ENCODE assay signal across 19 cellular contexts in the genomic region with DNA sequence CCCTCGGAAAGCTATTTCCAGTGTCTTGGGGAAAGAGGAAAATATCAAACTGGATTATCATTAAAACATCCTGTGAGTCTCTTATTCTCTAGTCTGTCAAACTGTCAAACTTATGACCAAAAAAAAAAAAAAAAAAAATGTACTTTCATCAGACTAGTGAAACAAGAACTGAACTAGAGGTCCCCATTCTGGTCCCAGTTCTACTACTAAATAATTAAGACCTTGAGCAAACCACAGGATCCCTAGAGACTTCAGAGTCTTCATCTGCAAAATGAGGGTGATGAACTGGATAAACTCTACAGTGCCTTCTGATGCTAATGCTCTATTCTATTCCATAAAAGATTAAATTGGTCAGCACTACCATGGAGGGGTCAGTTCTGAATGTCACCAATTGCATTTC.
"Had no signal": no experiment of that assay in that cellular context is flagged by ENCODE, and none has a peak within 500 bp of the region (broad histone marks: within the 10 kb centered on the region; RNA-seq: fewer than 3 reads in every experiment).

No MANE protein-coding gene starts in this region.

- H3K9me3 ChIP-seq: ascending aorta, prostate gland, right atrium auricular region, spleen, thyroid gland had no signal

- H3K36me3 Mint-ChIP-seq: activated naive CD4-positive, alpha-beta T cell treated with anti-CD3 and anti-CD28 coated beads, Interleukin-2, amount 50 U/mL, for 72 hours; natural killer cell had no signal

- H3K9me3 Mint-ChIP-seq: activated CD4-positive, alpha-beta T cell treated with anti-CD3 and anti-CD28 coated beads, Interleukin-2, amount 10 ng/mL, durations not matched to agents 7 days and 5 days; activated naive CD4-positive, alpha-beta T cell treated with anti-CD3 and anti-CD28 coated beads, Interleukin-2, amount 50 U/mL, for 72 hours; natural killer cell had no signal

- H3K27me3 Mint-ChIP-seq: activated CD4-positive, alpha-beta T cell treated with anti-CD3 and anti-CD28 coated beads, Interleukin-2, amount 10 ng/mL, durations not matched to agents 7 days and 5 days had no signal

- H3K27ac ChIP-seq: ascending aorta, brain microvascular endothelial cell, prostate gland, right atrium auricular region, spleen, thyroid gland had no signal

- H3K36me3 ChIP-seq: brain microvascular endothelial cell, prostate gland, right atrium auricular region, thyroid gland had no signal

- H3K4me1 ChIP-seq: ascending aorta, prostate gland, right atrium auricular region, thyroid gland had no signal

- H3K4me3 Mint-ChIP-seq: activated CD4-positive, alpha-beta T cell treated with anti-CD3 and anti-CD28 coated beads, Interleukin-2, amount 10 ng/mL, durations not matched to agents 7 days and 5 days; activated CD8-positive, alpha-beta T cell treated with anti-CD3 and anti-CD28 coated beads, Interleukin-2, amount 10 ng/mL, durations not matched to agents 7 days and 5 days; natural killer cell had no signal

- H3K4me1 Mint-ChIP-seq: activated CD4-positive, alpha-beta T cell treated with anti-CD3 and anti-CD28 coated beads, Interleukin-2, amount 10 ng/mL, durations not matched to agents 7 days and 5 days had no signal

- H3K27ac Mint-ChIP-seq: activated CD4-positive, alpha-beta T cell treated with anti-CD3 and anti-CD28 coated beads, Interleukin-2, amount 10 ng/mL, durations not matched to agents 7 days and 5 days; activated CD8-positive, alpha-beta T cell treated with anti-CD3 and anti-CD28 coated beads, Interleukin-2, amount 10 ng/mL, durations not matched to agents 7 days and 5 days; activated naive CD4-positive, alpha-beta T cell treated with anti-CD3 and anti-CD28 coated beads, Interleukin-2, amount 50 U/mL, for 72 hours; natural killer cell had no signal

- ATAC-seq: activated CD8-positive, alpha-beta T cell treated with anti-CD3 and anti-CD28 coated beads, Interleukin-2, amount 10 ng/mL, durations not matched to agents 7 days and 5 days; activated naive CD4-positive, alpha-beta T cell treated with anti-CD3 and anti-CD28 coated beads, Interleukin-2, amount 50 U/mL, for 72 hours; left ventricle myocardium superior; natural killer cell; stimulated activated naive CD8-positive, alpha-beta T cell treated with anti-CD3 and anti-CD28 coated beads, Interleukin-15, Interleukin-2, amounts not matched to agents 100 U/mL and 50 U/mL, for 24 hours had no signal

- H3K4me3 ChIP-seq: ascending aorta, prostate gland, right atrium auricular region, spleen, thyroid gland had no signal

- H3K27me3 ChIP-seq: ascending aorta, brain microvascular endothelial cell, right atrium auricular region, spleen, thyroid gland had no signal

- FAIRE-seq: frontal cortex, islet of Langerhans had no signal

- DNase-seq: activated CD4-positive, alpha-beta T cell treated with anti-CD3 and anti-CD28 coated beads, Interleukin-2, amount 10 ng/mL, durations not matched to agents 7 days and 5 days; activated CD4-positive, CD25-positive, alpha-beta regulatory T cell treated with anti-CD3 and anti-CD28 coated beads, Interleukin-2, amount 50 U/mL, for 72 hours; activated CD8-positive, alpha-beta T cell treated with anti-CD3 and anti-CD28 coated beads, Interleukin-2, amount 10 ng/mL, durations not matched to agents 7 days and 5 days; brain microvascular endothelial cell; central memory CD4-positive, alpha-beta T cell; effector memory CD4-positive, alpha-beta T cell; left ventricle myocardium superior; mammary epithelial cell; natural killer cell; spleen; stimulated activated CD4-positive, alpha-beta T cell treated with anti-CD3 and anti-CD28 coated beads, Interleukin-4, amount 100 ng/mL, for 1 hour had no signal
